1 cellular context compared by ENCODE assay signal in genomic region chr16:74578838-74579237, GRCh38.
TF ChIP-seq lines count a peak whose summit lies in the region.

No MANE protein-coding gene starts in this region.

TF ChIP-seq in HepG2, 621 proteins besides CTCF, POLR2A, EP300 and RAD21 (continued from another document):
- TF ChIP-seq ZNF879 (CRISPR knock-in tag; IDR thresholded peaks at IDR 0.05) (no peak), MAFF (IDR thresholded peaks at IDR 0.05; ENCODE audit: low read depth, low read length) (0 out of 2 replicates have a peak, but pooled peaks have one; percentile 49), SIN3A (IDR thresholded peaks at IDR 0.05; ENCODE audit: borderline replicate concordance, low read depth, low read length) (no peak), MAFK (conservative IDR thresholded peaks at IDR 0.05 in 1 of 2, IDR thresholded peaks at IDR 0.05 in 1 of 2; ENCODE audit: low read length in 2 of 2) (peak; percentile 70 to 73), ZNF383 (CRISPR knock-in tag; IDR thresholded peaks at IDR 0.05; ENCODE audit: borderline replicate concordance) (no peak)
